9 cellular contexts compared by ENCODE assay signal in genomic region chr2:88159481-88159880, GRCh38. TPM values are rescaled to one million over a fixed set of nuclear protein-coding genes. Genes with fewer than 3 reads are reported as not detected.
"Had no signal": no experiment of that assay in that cellular context is flagged by ENCODE, and none has a peak within 500 bp of the region (broad histone marks: within the 10 kb centered on the region; RNA-seq: fewer than 3 reads in every experiment).

No MANE protein-coding gene starts in this region.

- H3K27me3 ChIP-seq: cardiac muscle cell, Peyer's patch, SJSA1 had no signal

- H3K4me1 ChIP-seq: Peyer's patch, SJSA1 had no signal

- ATAC-seq: activated naive CD8-positive, alpha-beta T cell treated with anti-CD3 and anti-CD28 coated beads, Interleukin-2, amount 50 U/mL, for 24 hours had no signal

- H3K4me3 ChIP-seq: cardiac muscle cell, SJSA1 had no signal

- H3K27ac ChIP-seq: cardiac muscle cell, Peyer's patch, RWPE1, SJSA1 had no signal

- H3K36me3 ChIP-seq: cardiac muscle cell, Peyer's patch, SJSA1 had no signal

- H3K9me3 ChIP-seq: Peyer's patch, SJSA1 had no signal

RNA-seq across cellular contexts. Expression of gene THNSL2, which starts 10.7 kb away (rescaled TPM):
- total RNA-seq: activated CD8-positive, alpha-beta T cell treated with anti-CD3 and anti-CD28 coated beads, Interleukin-2, amount 10 ng/mL, durations not matched to agents 7 days and 5 days had no signal

RNA-seq across cellular contexts. Expression of gene FABP1, which starts 31.6 kb away (rescaled TPM):
- total RNA-seq: activated CD8-positive, alpha-beta T cell treated with anti-CD3 and anti-CD28 coated beads, Interleukin-2, amount 10 ng/mL, durations not matched to agents 7 days and 5 days; activated naive CD4-positive, alpha-beta T cell treated with anti-CD3 and anti-CD28 coated beads, Interleukin-2, amount 50 U/mL, for 72 hours; astrocyte; cardiac muscle cell; SJSA1; T-helper 17 cell had no signal
